Comparison of ENCODE assay signal across 8 cellular contexts in genomic region chr15:31128919-31129768, GRCh38. TPM values are rescaled to one million over a fixed set of nuclear protein-coding genes. Genes with fewer than 3 reads are reported as not detected.
DNase-seq lines count a peak whose midpoint lies in the region; ATAC-seq and TF ChIP-seq lines count a peak whose summit lies in the region.

No MANE protein-coding gene starts in this region.

- no peaks in the 10 kb centered on the region; the same call in 1 of the 2 replicates for H3K27me3 ChIP-seq in BJ (ENCODE audit: control insufficient read depth, insufficient read depth, low read length)
- H3K27me3 ChIP-seq in mesendoderm (ENCODE audit: insufficient read depth, low read length, poor library complexity) = no peaks in the 10 kb centered on the region

- no peaks in the 10 kb centered on the region for H3K79me2 ChIP-seq in mesendoderm (ENCODE audit: control insufficient read depth, insufficient read depth, low read length)

- no peak overlapping the region for H2AK5ac ChIP-seq in mesendoderm (ENCODE audit: low read length)

- no peak overlapping the region for H2BK5ac ChIP-seq in mesendoderm (ENCODE audit: low read length)

- no peaks in the 10 kb centered on the region for H3K79me1 ChIP-seq in mesendoderm (ENCODE audit: low read length)

- peak; percentile 91 for ATAC-seq in effector memory CD8-positive, alpha-beta T cell (replicated peaks)

- WGBS in mesendoderm (ENCODE audit: extremely low coverage, insufficient coverage, low lambda C conversion rate) = no CpG with 5 or more reads among the region's 19 CpGs

- peaks cover 1 to 13% of the 10 kb centered on the region in 2 donors for H3K4me1 Mint-ChIP-seq in effector memory CD8-positive, alpha-beta T cell (ENCODE audit: low read depth in 2 of 2)

- H3K27ac ChIP-seq in mesendoderm (ENCODE audit: low read depth, low read length) = no peak overlapping the region

- no peaks in the 10 kb centered on the region for H3K4me1 ChIP-seq in mesendoderm (ENCODE audit: control insufficient read depth, low read depth, low read length)

- no peak overlapping the region for H2BK15ac ChIP-seq in mesendoderm (replicated peaks; ENCODE audit: low read depth)

- H3K4me3 ChIP-seq in BJ (ENCODE audit: low read depth, low read length) = no peak overlapping the region
- no peak overlapping the region for H3K4me3 ChIP-seq in mesendoderm (ENCODE audit: low read length)

- H3K9ac ChIP-seq in mesendoderm (ENCODE audit: low read length) = no peak overlapping the region

- CTCF ChIA-PET in BJ (lab: Yijun Ruan, JAX) = interaction anchor here (0.6 to 4.3 kb wide), 56 partner anchors 8 to 465 kb away, joined by 3 to 40 read pairs (median 5); partner anchors contain the start of genes FAN1 and TRPM1

- H3K27me3 Mint-ChIP-seq in effector memory CD8-positive, alpha-beta T cell = peaks cover 0 to 10% of the 10 kb centered on the region in 2 donors

- no peak overlapping the region for H3K27ac Mint-ChIP-seq in effector memory CD8-positive, alpha-beta T cell

- TF ChIP-seq CTCF in BJ (IDR thresholded peaks at IDR 0.05; ENCODE audit: insufficient read depth, low read depth, low read length) = peak; percentile 99

- H3K56ac ChIP-seq in mesendoderm (ENCODE audit: low read length) = peak overlapping the region; percentile 51

- no peak overlapping the region for H3K4me2 ChIP-seq in mesendoderm (ENCODE audit: low read length)

- no peak overlapping the region for H4K8ac ChIP-seq in mesendoderm (ENCODE audit: low read depth, low read length)

- no peak overlapping the region for H3K4ac ChIP-seq in mesendoderm (ENCODE audit: low read depth, low read length)

- POLR2A ChIA-PET in BJ (lab: Charles Lee) = no interaction called here

- no peaks in the 10 kb centered on the region for H3K9me3 Mint-ChIP-seq in effector memory CD8-positive, alpha-beta T cell

- H3K4me3 Mint-ChIP-seq in effector memory CD8-positive, alpha-beta T cell = no peak overlapping the region

- no peaks in the 10 kb centered on the region for H3K36me3 ChIP-seq in BJ (ENCODE audit: control insufficient read depth, insufficient read depth, low read length)
- H3K36me3 ChIP-seq in mesendoderm (ENCODE audit: control insufficient read depth, insufficient read depth, low read length) = no peaks in the 10 kb centered on the region

- DNase-seq in BJ (ENCODE audit: low read depth) (no peak), H4 (ENCODE audit: low spot score) (peak; percentile 27), NCI-H82 (lab: John Stamatoyannopoulos, UW) (peak; percentile 74), mesendoderm (peak; percentile 65), GOT3 (lab: John Stamatoyannopoulos, UW) (no peak)
- DNase-seq in activated CD8-positive, alpha-beta memory T cell treated with anti-CD3 and anti-CD28 coated beads for 4 hours (ENCODE audit: low read depth in 2 of 2) = peak; percentile 52 to 57
- peak; percentile 73 for DNase-seq in effector memory CD8-positive, alpha-beta T cell
- DNase-seq in stimulated activated CD8-positive, alpha-beta memory T cell treated with anti-CD3 and anti-CD28 coated beads, Interleukin-15, amount 100 ng/mL, for 24 hours (ENCODE audit: low read depth) = peak; percentile 61

- no peak overlapping the region for H4K5ac ChIP-seq in mesendoderm (ENCODE audit: low read length)

- no peak overlapping the region for H3K23ac ChIP-seq in mesendoderm (ENCODE audit: low read length)

- H3K18ac ChIP-seq in mesendoderm (ENCODE audit: low read length) = no peak overlapping the region

- H3K36me3 Mint-ChIP-seq in effector memory CD8-positive, alpha-beta T cell (ENCODE audit: insufficient read depth) = peaks cover 3% of the 10 kb centered on the region

- no peak overlapping the region for H2BK120ac ChIP-seq in mesendoderm (ENCODE audit: low read depth, low read length)

RNA-seq across cellular contexts. Expression of gene TRPM1, which starts 27.6 kb away (rescaled TPM):
- 0.18 and 0.44 TPM in 2 replicates for polyA plus RNA-seq in BJ (2011; rRNA removed)
- polyA minus RNA-seq in BJ (2011; rRNA and poly(A)+ RNA removed) = not detected in 2 replicates
- total RNA-seq in H4 (2014; rRNA removed; shearing (Covaris generic)) = not detected in 2 replicates
- polyA plus RNA-seq in mesendoderm (2013, experiment 1 of 2) = 0.21 TPM
- polyA plus RNA-seq in mesendoderm (2013, experiment 2 of 2) = 0.27 TPM

Comparison
In these comparisons a context has a peak if more than half of its experiments do, and no peak if none do; other contexts are left out.
1. DNase-seq: peak in H4 (single experiment), NCI-H82 (single experiment), activated CD8-positive, alpha-beta memory T cell treated with anti-CD3 and anti-CD28 coated beads for 4 hours (2 of 2), effector memory CD8-positive, alpha-beta T cell (3 of 3), mesendoderm (single experiment) and stimulated activated CD8-positive, alpha-beta memory T cell treated with anti-CD3 and anti-CD28 coated beads, Interleukin-15, amount 100 ng/mL, for 24 hours (single experiment); none in BJ (single experiment) and GOT3 (single experiment).